ENCODE assay signal across 13 cellular contexts in the genomic region with DNA sequence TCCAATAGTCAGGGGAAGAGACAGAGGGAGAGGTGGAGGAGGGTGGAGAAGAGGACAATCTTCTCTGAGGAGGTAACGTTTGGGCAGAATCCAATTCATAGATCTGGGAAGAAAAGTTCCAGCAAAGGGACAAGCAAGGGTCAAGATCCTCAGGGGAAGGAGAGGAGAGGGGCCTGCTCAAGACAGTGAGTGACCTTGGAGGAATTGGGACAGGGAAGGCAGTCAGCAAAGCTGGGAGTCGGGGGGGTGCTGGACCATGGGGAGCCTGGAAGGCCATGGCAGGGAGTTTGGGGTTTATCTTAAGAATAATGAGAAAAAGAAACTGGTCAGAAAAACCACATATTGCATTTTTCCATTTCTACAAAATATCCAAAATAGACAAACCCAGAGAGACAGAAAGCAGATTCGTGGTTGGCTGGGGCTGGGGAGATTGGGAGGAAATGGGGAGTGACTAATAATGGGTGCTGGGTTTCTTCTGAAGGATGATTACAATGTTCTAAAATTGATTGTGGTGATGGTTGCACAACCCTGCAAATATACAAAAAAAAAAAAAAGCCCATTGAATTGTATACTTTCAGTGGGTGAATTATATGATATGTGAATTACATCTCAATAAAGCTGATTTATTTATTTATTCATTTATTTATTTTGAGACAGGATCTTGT. TPM values are rescaled to one million over a fixed set of nuclear protein-coding genes. Genes with fewer than 3 reads are reported as not detected.
DNase-seq lines count a peak whose midpoint lies in the region; ATAC-seq and TF ChIP-seq lines count a peak whose summit lies in the region.
"Had no signal": no experiment of that assay in that cellular context is flagged by ENCODE, and none has a peak within 500 bp of the region (broad histone marks: within the 10 kb centered on the region; RNA-seq: fewer than 3 reads in every experiment).

No MANE protein-coding gene starts in this region.

- H3K9me3 Mint-ChIP-seq in naive thymus-derived CD4-positive, alpha-beta T cell = no peaks in the 10 kb centered on the region

- CTCF ChIA-PET in naive thymus-derived CD4-positive, alpha-beta T cell (lab: Charles Lee) = no interaction called here

- H3K27me3 ChIP-seq in KMS-11 (ENCODE audit: insufficient read depth, low read depth) (no peaks in the 10 kb centered on the region), adrenal gland (no peaks in the 10 kb centered on the region), psoas muscle (ENCODE audit: insufficient read depth in 3 of 3, low read length in 2 of 3) (no peaks in the 10 kb centered on the region)
- no peaks in the 10 kb centered on the region for H3K27me3 ChIP-seq in naive thymus-derived CD4-positive, alpha-beta T cell (ENCODE audit: control insufficient read depth in 2 of 2, insufficient read depth in 2 of 2, low read length in 2 of 2)
- H3K27me3 ChIP-seq: body of pancreas had no signal

- H3K4me1 Mint-ChIP-seq in naive thymus-derived CD4-positive, alpha-beta T cell = peaks cover 23 to 49% (median 39%) of the 10 kb centered on the region in 7 donors

- H3K27ac Mint-ChIP-seq in naive thymus-derived CD4-positive, alpha-beta T cell = peak overlapping the region in 5 of 9 donors; percentile 4 to 76 (median 26)

- no peak for TF ChIP-seq POLR2A in adrenal gland (IDR thresholded peaks at IDR 0.05)

- 76 to 82% (median 77%) methylated on average over 3 of the region's 3 CpGs for WGBS in adrenal gland, 4 donors
- WGBS in psoas muscle, 3 donors = 92 to 93% (median 93%) methylated on average over 3 of the region's 3 CpGs

- H4K20me1 ChIP-seq in KMS-11 (ENCODE audit: insufficient read depth) = no peaks in the 10 kb centered on the region

- H3K36me3 Mint-ChIP-seq in naive thymus-derived CD4-positive, alpha-beta T cell = peaks cover 0 to 15% (median 4%) of the 10 kb centered on the region in 5 donors

- ATAC-seq in naive thymus-derived CD4-positive, alpha-beta T cell = no peak
- no peak for ATAC-seq in psoas muscle
- ATAC-seq in GM18498 (IDR thresholded peaks at IDR 0.05; ENCODE audit: unreplicated experiment) = no peak
- ATAC-seq: body of pancreas had no signal

- H3K9me3 ChIP-seq in adrenal gland (replicated peaks in 1 of 3) = no peaks in the 10 kb centered on the region
- H3K9me3 ChIP-seq in naive thymus-derived CD4-positive, alpha-beta T cell (ENCODE audit: control insufficient read depth in 2 of 3, low read length in 3 of 3) = no peaks in the 10 kb centered on the region
- H3K9me3 ChIP-seq in psoas muscle = no peaks in the 10 kb centered on the region
- H3K9me3 ChIP-seq: body of pancreas had no signal

- H3K27me3 Mint-ChIP-seq in naive thymus-derived CD4-positive, alpha-beta T cell = no peaks in the 10 kb centered on the region

- POLR2A ChIA-PET in naive thymus-derived CD4-positive, alpha-beta T cell (lab: Charles Lee) = interaction anchor here (0.8 to 1.3 kb wide), 4 partner anchors 9 to 62 kb away, joined by 3 to 9 read pairs (median 5); no protein-coding TSS in a partner anchor

- intact Hi-C loops in adrenal gland (cut with DNase I) = no loop called here
- intact Hi-C loops in naive thymus-derived CD4-positive, alpha-beta T cell (cut with micrococcal nuclease) = no loop called here
- intact Hi-C loops in psoas muscle (cut with DNase I) = no loop called here

- H3K79me2 ChIP-seq in KMS-11 (ENCODE audit: insufficient read depth, low read depth) = no peaks in the 10 kb centered on the region

- H3K36me3 ChIP-seq in KMS-11 (ENCODE audit: insufficient read depth) = no peaks in the 10 kb centered on the region
- no peaks in the 10 kb centered on the region for H3K36me3 ChIP-seq in adrenal gland (replicated peaks in 1 of 2)
- H3K36me3 ChIP-seq in naive thymus-derived CD4-positive, alpha-beta T cell (ENCODE audit: control insufficient read depth in 2 of 3, insufficient read depth in 3 of 3, low read length in 3 of 3) = no peaks in the 10 kb centered on the region
- no peaks in the 10 kb centered on the region for H3K36me3 ChIP-seq in psoas muscle (ENCODE audit: insufficient read depth in 1 of 2, low read depth in 1 of 2)

- peak overlapping the region; percentile 54 for H3K4me2 ChIP-seq in KMS-11

- H3K27ac ChIP-seq in KMS-11 (no peak overlapping the region; the same call in 1 of the 2 replicates), adrenal gland (no peak overlapping the region), psoas muscle (no peak overlapping the region)
- H3K27ac ChIP-seq in naive thymus-derived CD4-positive, alpha-beta T cell (ENCODE audit: low read depth, low read length) = no peak overlapping the region
- H3K27ac ChIP-seq: body of pancreas, epithelial cell of prostate had no signal

- TF ChIP-seq CTCF in KMS-11 (conservative IDR thresholded peaks at IDR 0.05; ENCODE audit: low read depth, low read length) = no peak
- TF ChIP-seq CTCF in adrenal gland (IDR thresholded peaks at IDR 0.05) = no peak
- TF ChIP-seq CTCF in psoas muscle (IDR thresholded peaks at IDR 0.05) = no peak

- no peak overlapping the region for H3K9ac ChIP-seq in KMS-11

- peaks cover 80% of the 10 kb centered on the region for H3K4me1 ChIP-seq in KMS-11 (ENCODE audit: low read depth, poor library complexity, severe bottlenecking)
- H3K4me1 ChIP-seq in adrenal gland (replicated peaks in 1 of 2) = peaks cover 3 to 11% of the 10 kb centered on the region in 2 donors
- peaks cover 20 to 30% of the 10 kb centered on the region in 2 donors for H3K4me1 ChIP-seq in naive thymus-derived CD4-positive, alpha-beta T cell (ENCODE audit: control insufficient read depth in 2 of 2, insufficient read depth in 2 of 2, low read length in 2 of 2)
- H3K4me1 ChIP-seq in psoas muscle = peaks cover 51% of the 10 kb centered on the region

- no peak overlapping the region; the same call in 1 of the 2 replicates for H2AFZ ChIP-seq in KMS-11 (ENCODE audit: low read depth)

- H3K4me3 Mint-ChIP-seq in naive thymus-derived CD4-positive, alpha-beta T cell = peak overlapping the region in 1 of 10 donors; percentile 22

- no peak overlapping the region for H3K4me3 ChIP-seq in KMS-11 (IDR thresholded peaks at IDR 0.05; ENCODE audit: insufficient read depth, low read depth, low read length)
- no peak overlapping the region for H3K4me3 ChIP-seq in adrenal gland
- no peak overlapping the region for H3K4me3 ChIP-seq in naive thymus-derived CD4-positive, alpha-beta T cell (ENCODE audit: low read length)
- H3K4me3 ChIP-seq in psoas muscle = no peak overlapping the region
- H3K4me3 ChIP-seq: body of pancreas had no signal

- DNase-seq in NOMO-1 treated with DMSO at 0.1 percent for 48 hours (lab: John Stamatoyannopoulos, UW; ENCODE audit: unreplicated experiment) (peak; percentile 45), NOMO-1 treated with dmso at 0.1 percent for 144 hours (lab: John Stamatoyannopoulos, UW; ENCODE audit: unreplicated experiment) (no peak), adrenal gland (peak in 4 of 7 donors; percentile 3 to 39 (median 15)), psoas muscle (no peak), NCI-H2196 (lab: John Stamatoyannopoulos, UW; ENCODE audit: unreplicated experiment) (no peak)
- DNase-seq in naive thymus-derived CD4-positive, alpha-beta T cell = no peak
- DNase-seq: DMS79; NCI-H446; stimulated activated CD8-positive, alpha-beta memory T cell treated with anti-CD3 and anti-CD28 coated beads, Interleukin-4, amount 100 ng/mL, for 48 hours had no signal

RNA-seq across cellular contexts. Expression of a gene that starts 19.6 kb away (rescaled TPM):
- total RNA-seq in adrenal gland (100 to 1,000 TPM; 173 to 689 (median 275) TPM), psoas muscle (100 to 1,000 TPM; 134 to 170 (median 153) TPM)
- polyA plus RNA-seq in adrenal gland (100 to 1,000 TPM; 352 to 989 (median 549) TPM), psoas muscle (100 to 1,000 TPM; 279 to 288 (median 280) TPM)
- total RNA-seq in naive thymus-derived CD4-positive, alpha-beta T cell = 100 to 1,000 TPM in 4 of 5 experiments, 10 to 100 TPM in 1; 92.1 to 157 (median 111) TPM
- 100 to 1,000 TPM; 787 to 963 TPM for polyA plus RNA-seq in naive thymus-derived CD4-positive, alpha-beta T cell

RNA-seq across cellular contexts. Expression of a gene that starts 50.1 kb away (rescaled TPM):
- total RNA-seq in adrenal gland = 10 to 100 TPM in 3 of 8 donors, 1 to 10 TPM in 5; 4.8 to 12.8 (median 7.7) TPM
- 1 to 10 TPM; 1.3 to 9.3 (median 2.5) TPM for polyA plus RNA-seq in adrenal gland
- 10 to 100 TPM in 4 of 5 experiments, 1 to 10 TPM in 1; 7.7 to 31.1 (median 19.6) TPM for total RNA-seq in naive thymus-derived CD4-positive, alpha-beta T cell
- polyA plus RNA-seq in naive thymus-derived CD4-positive, alpha-beta T cell = 1 to 10 TPM; 1.5 to 2.9 TPM
- total RNA-seq in psoas muscle = 1 to 10 TPM; 1.5 to 5.9 (median 3.7) TPM
- polyA plus RNA-seq in psoas muscle = 1 to 10 TPM in 2 of 3 donors, under 1 TPM in 1; 0.65 to 7.2 (median 3.4) TPM

Comparison
In these comparisons a context has a peak if more than half of its experiments do, and no peak if none do; other contexts are left out.
1. DNase-seq: peak in NOMO-1 treated with DMSO at 0.1 percent for 48 hours (single experiment) and adrenal gland (4 of 7); none in NOMO-1 treated with dmso at 0.1 percent for 144 hours (single experiment), naive thymus-derived CD4-positive, alpha-beta T cell (0 of 9), psoas muscle (0 of 2) and NCI-H2196 (single experiment).